ENCODE assay signal across 22 cellular contexts in genomic region chr6:147769496-147770087, GRCh38.
DNase-seq lines count a peak whose midpoint lies in the region; ATAC-seq, FAIRE-seq and TF ChIP-seq lines count a peak whose summit lies in the region.
"Had no signal": no experiment of that assay in that cellular context is flagged by ENCODE, and none has a peak within 500 bp of the region (broad histone marks: within the 10 kb centered on the region; RNA-seq: fewer than 3 reads in every experiment).

No MANE protein-coding gene starts in this region.

- peaks cover 4% of the 10 kb centered on the region for H3K9me3 Mint-ChIP-seq in activated T-cell treated with anti-CD3 and anti-CD28 coated beads, Interleukin-2, amount 50 U/mL, for 4 hours

- no peaks in the 10 kb centered on the region for H3K36me3 Mint-ChIP-seq in activated T-cell treated with anti-CD3 and anti-CD28 coated beads, Interleukin-2, amount 50 U/mL, for 4 hours (ENCODE audit: insufficient read depth)

- no peak for ATAC-seq in activated T-cell treated with anti-CD3 and anti-CD28 coated beads, Interleukin-2, amount 50 U/mL, for 4 hours
- ATAC-seq in activated CD4-positive, CD25-positive, alpha-beta regulatory T cell treated with anti-CD3 and anti-CD28 coated beads, Interleukin-2, amount 50 U/mL, for 24 hours = no peak
- ATAC-seq in HG03280 (IDR thresholded peaks at IDR 0.05; ENCODE audit: unreplicated experiment) = no peak
- ATAC-seq: PC-3 had no signal

- no peak overlapping the region for H3K4me3 ChIP-seq in LNCaP clone FGC (ENCODE audit: low read depth, low read length)
- H3K4me3 ChIP-seq: MG63 had no signal

- H3K4me1 Mint-ChIP-seq in activated T-cell treated with anti-CD3 and anti-CD28 coated beads, Interleukin-2, amount 50 U/mL, for 4 hours (ENCODE audit: low read depth) = no peaks in the 10 kb centered on the region

- H3K27me3 Mint-ChIP-seq in activated T-cell treated with anti-CD3 and anti-CD28 coated beads, Interleukin-2, amount 50 U/mL, for 4 hours (ENCODE audit: low read depth) = no peaks in the 10 kb centered on the region

- H3K27ac ChIP-seq in 22Rv1 = peak overlapping the region; percentile 19; the same call in 1 of the 2 replicates

- FAIRE-seq in islet of Langerhans (lab: Jason Lieb, UNC) = peak; percentile 100
- FAIRE-seq: G401.6 had no signal

- no peak overlapping the region for H3K4me3 Mint-ChIP-seq in activated T-cell treated with anti-CD3 and anti-CD28 coated beads, Interleukin-2, amount 50 U/mL, for 4 hours

- peak; percentile 85 for DNase-seq in LNCaP clone FGC (ENCODE audit: low read depth)
- DNase-seq in NCI-H69 (lab: John Stamatoyannopoulos, UW) = peak; percentile 36
- DNase-seq in activated T-cell treated with anti-CD3 and anti-CD28 coated beads, Interleukin-2, amount 50 U/mL, for 4 hours = no peak
- no peak for DNase-seq in DMS79 (lab: John Stamatoyannopoulos, UW)
- DNase-seq: ACHN, AML-193, IMR-90, MG63, NCI-H1092, NCI-H1694 treated with DMSO at 0.1 percent for 48 hours, NCI-H2107, NCI-H226, NCI-H526 treated with DMSO at 0.1 percent for 48 hours, PC-3, RPMI8226, SHP77 treated with DMSO at 0.1 percent for 48 hours, SK-N-SH had no signal

- TF ChIP-seq CTCF in 22Rv1 (IDR thresholded peaks at IDR 0.05) = no peak
- no peak for TF ChIP-seq CTCF in LNCaP clone FGC (IDR thresholded peaks at IDR 0.05; ENCODE audit: control insufficient read depth, extremely low read depth, insufficient read depth)

Comparison
In these comparisons a context has a peak if more than half of its experiments do, and no peak if none do; other contexts are left out.
1. DNase-seq: peak in LNCaP clone FGC (single experiment) and NCI-H69 (single experiment); none in activated T-cell treated with anti-CD3 and anti-CD28 coated beads, Interleukin-2, amount 50 U/mL, for 4 hours (single experiment) and DMS79 (single experiment).